In the genomic region with DNA sequence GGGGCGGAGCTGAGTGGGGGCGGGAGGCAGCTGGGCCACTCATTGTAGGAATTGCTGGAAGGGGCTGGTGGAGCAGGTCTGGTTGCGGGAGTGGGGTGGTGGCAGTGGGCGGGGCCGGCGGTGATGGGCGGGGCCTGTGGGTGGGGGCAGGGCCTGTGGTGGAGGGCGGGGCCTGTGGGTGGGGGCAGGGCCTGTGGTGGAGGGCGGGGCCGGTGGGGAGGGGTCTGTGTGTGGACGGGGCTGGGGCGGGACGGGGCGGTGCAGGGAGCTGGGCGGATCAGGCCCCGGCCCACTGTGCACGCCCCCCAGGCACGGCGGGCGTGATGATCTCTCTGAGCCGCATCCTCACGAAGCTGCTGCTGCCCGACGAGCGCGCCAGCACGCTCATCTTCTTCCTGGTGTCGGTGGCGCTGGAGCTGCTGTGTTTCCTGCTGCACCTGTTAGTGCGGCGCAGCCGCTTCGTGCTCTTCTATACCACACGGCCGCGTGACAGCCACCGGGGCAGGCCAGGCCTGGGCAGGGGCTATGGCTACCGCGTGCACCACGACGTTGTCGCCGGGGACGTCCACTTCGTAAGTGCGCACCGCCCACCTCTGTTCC, we compare ENCODE assay signal across 8 cellular contexts. TPM values are rescaled to one million over a fixed set of nuclear protein-coding genes. Genes with fewer than 3 reads are reported as not detected.
A peak's percentile ranks its signal among the peaks of the same experiment; 100 is the strongest.
DNase-seq lines count a peak whose midpoint lies in the region; ATAC-seq and TF ChIP-seq lines count a peak whose summit lies in the region.

No MANE protein-coding gene starts in this region.

- H3K27me3 Mint-ChIP-seq in neural progenitor cell (ENCODE audit: insufficient read depth, low read depth), result peaks cover 11% of the 10 kb centered on the region

- H2AFZ ChIP-seq in neural progenitor cell (replicated peaks), result peak overlapping the region; percentile 24

- ATAC-seq in GM18868 (IDR thresholded peaks at IDR 0.05; ENCODE audit: unreplicated experiment) (peak; percentile 64), HG03378 (IDR thresholded peaks at IDR 0.05; ENCODE audit: unreplicated experiment) (no peak), GM19467 (IDR thresholded peaks at IDR 0.05; ENCODE audit: unreplicated experiment) (no peak)

- peaks cover 11% of the 10 kb centered on the region for H3K27me3 ChIP-seq in neural progenitor cell

- peaks cover 13% of the 10 kb centered on the region for H3K4me1 Mint-ChIP-seq in neural progenitor cell

- H3K36me3 ChIP-seq in SK-N-MC (ENCODE audit: insufficient read depth, low read length) (peaks cover 10% of the 10 kb centered on the region; the same call in 1 of the 2 replicates), neural progenitor cell (no peaks in the 10 kb centered on the region)

- no peak for TF ChIP-seq CTCF in neural progenitor cell (IDR thresholded peaks at IDR 0.05)

- DNase-seq in SK-N-MC (ENCODE audit: low read depth, low spot score), result peak; percentile 8
- peak; percentile 62 for DNase-seq in activated naive CD4-positive, alpha-beta T cell treated with Interleukin-2 at 50 U/mL for 16 hours
- peak; percentile 95 for DNase-seq in neural progenitor cell (ENCODE audit: low spot score)
- DNase-seq in NCI-H2081 treated with DMSO at 0.1 percent for 48 hours (lab: John Stamatoyannopoulos, UW), result no peak
- DNase-seq in ACHN, result no peak

- peak overlapping the region; percentile 58 for H3K4me3 Mint-ChIP-seq in neural progenitor cell

- in situ Hi-C loops in ACHN (cut with HindIII; ENCODE audit: low pct_ligation_motif_present, low pct_unique_long_range_greater_than_20kb, low sequenced_read_pairs), result no loop called here

- peaks cover 42% of the 10 kb centered on the region for H3K36me3 Mint-ChIP-seq in neural progenitor cell

- H3K27ac ChIP-seq in SK-N-MC (no peak overlapping the region), neural progenitor cell (no peak overlapping the region)

- H3K9ac ChIP-seq in SK-N-MC (ENCODE audit: insufficient read length), result no peak overlapping the region
- no peak overlapping the region for H3K9ac ChIP-seq in neural progenitor cell

- peak overlapping the region; percentile 86 for H3K4me2 ChIP-seq in neural progenitor cell

- H3K4me3 ChIP-seq in SK-N-MC (no peak overlapping the region), neural progenitor cell (peak overlapping the region; percentile 36)

- H3K9me3 ChIP-seq in SK-N-MC (ENCODE audit: low read depth, low read length) (no peaks in the 10 kb centered on the region), neural progenitor cell (ENCODE audit: low read depth) (no peaks in the 10 kb centered on the region)

- no peaks in the 10 kb centered on the region for H3K4me1 ChIP-seq in neural progenitor cell

- peaks cover 9% of the 10 kb centered on the region for H3F3A ChIP-seq in neural progenitor cell (ENCODE audit: low read depth)

- H3K9me3 Mint-ChIP-seq in neural progenitor cell, result peaks cover 3% of the 10 kb centered on the region

- H4K20me1 ChIP-seq in neural progenitor cell (ENCODE audit: low read depth), result peaks cover 15% of the 10 kb centered on the region

- no peaks in the 10 kb centered on the region for H3K79me2 ChIP-seq in neural progenitor cell (ENCODE audit: low read depth)

- no peak overlapping the region for H3K27ac Mint-ChIP-seq in neural progenitor cell

RNA-seq across cellular contexts. Expression of a gene that starts 14.0 kb away (rescaled TPM):
- 7.3 and 20.8 TPM in 2 replicates for total RNA-seq in neural progenitor cell (ENCODE audit: low replicate concordance)

Comparison
In these comparisons a context has a peak if more than half of its experiments do, and no peak if none do; other contexts are left out.
1. DNase-seq: peak in SK-N-MC (single experiment), activated naive CD4-positive, alpha-beta T cell treated with Interleukin-2 at 50 U/mL for 16 hours (single experiment) and neural progenitor cell (single experiment); none in NCI-H2081 treated with DMSO at 0.1 percent for 48 hours (single experiment) and ACHN (single experiment).